ENCODE assay signal across 8 cellular contexts in genomic region chr5:131224387-131225191, GRCh38. TPM values are rescaled to one million over a fixed set of nuclear protein-coding genes. Genes with fewer than 3 reads are reported as not detected.
DNase-seq lines count a peak whose midpoint lies in the region; ATAC-seq and TF ChIP-seq lines count a peak whose summit lies in the region.

No MANE protein-coding gene starts in this region.

- POLR2A ChIA-PET in CD8-positive, alpha-beta T cell (lab: Charles Lee), result interaction anchor here (0.8 to 1.1 kb wide), 3 partner anchors 15 to 28 kb away, joined by 3 to 4 read pairs (median 3); no protein-coding TSS in a partner anchor

- H3K27ac ChIP-seq in CD8-positive, alpha-beta T cell (ENCODE audit: low read depth, low read length), result no peak overlapping the region
- no peak overlapping the region for H3K27ac ChIP-seq in body of pancreas

- H3K27me3 ChIP-seq in CD8-positive, alpha-beta T cell (ENCODE audit: insufficient read depth, low read length), result no peaks in the 10 kb centered on the region
- H3K27me3 ChIP-seq in body of pancreas, result no peaks in the 10 kb centered on the region
- H3K27me3 ChIP-seq in MG63, result no peaks in the 10 kb centered on the region

- in situ Hi-C loops in KBM-7 (cut with MboI; ENCODE audit: low pct_unique_long_range_greater_than_20kb, low sequenced_read_pairs), result no loop called here

- H3K4me1 ChIP-seq in CD8-positive, alpha-beta T cell (ENCODE audit: insufficient read depth, low read length), result peaks cover 22% of the 10 kb centered on the region
- no peaks in the 10 kb centered on the region for H3K4me1 ChIP-seq in body of pancreas

- H3K4me1 Mint-ChIP-seq in CD8-positive, alpha-beta T cell (ENCODE audit: low read depth), result peaks cover 9% of the 10 kb centered on the region

- no peaks in the 10 kb centered on the region for H3K9me3 ChIP-seq in CD8-positive, alpha-beta T cell (ENCODE audit: low read length)
- H3K9me3 ChIP-seq in body of pancreas (no peaks in the 10 kb centered on the region), MG63 (no peaks in the 10 kb centered on the region)

- no peaks in the 10 kb centered on the region for H3K9me3 Mint-ChIP-seq in CD8-positive, alpha-beta T cell

- intact Hi-C loops in CD8-positive, alpha-beta T cell (cut with DNase I, micrococcal nuclease), result no loop called here
- intact Hi-C loops in body of pancreas (cut with DNase I), result no loop called here

- H3K36me3 ChIP-seq in CD8-positive, alpha-beta T cell (ENCODE audit: insufficient read depth, low read length), result no peaks in the 10 kb centered on the region
- no peaks in the 10 kb centered on the region for H3K36me3 ChIP-seq in body of pancreas (replicated peaks in 1 of 2; ENCODE audit: insufficient read depth in 1 of 2, low read depth in 2 of 2)
- H3K36me3 ChIP-seq in MG63, result no peaks in the 10 kb centered on the region

- peak in 1 of 7 experiments; percentile 5 for DNase-seq in CD8-positive, alpha-beta T cell
- DNase-seq in body of pancreas (peak in 3 of 4 donors; percentile 12 to 52 (median 15)), erythroblast (lab: John Stamatoyannopoulos, UW) (no peak), KBM-7 (no peak), MG63 (no peak), activated gamma-delta T cell (lab: John Stamatoyannopoulos, UW) (no peak)

- peak; percentile 40 for ATAC-seq in CD8-positive, alpha-beta T cell
- peak; percentile 91 for ATAC-seq in GM19395 (IDR thresholded peaks at IDR 0.05; ENCODE audit: unreplicated experiment)
- ATAC-seq in HG03280 (IDR thresholded peaks at IDR 0.05; ENCODE audit: unreplicated experiment), result peak; percentile 78
- ATAC-seq in body of pancreas, result no peak

- CTCF ChIA-PET in CD8-positive, alpha-beta T cell (lab: Charles Lee), result no interaction called here

- WGBS in body of pancreas, 2 donors, result 67 to 74% methylated on average over 6 of the region's 6 CpGs

- no peak overlapping the region for H3K27ac Mint-ChIP-seq in CD8-positive, alpha-beta T cell

- H3K4me3 ChIP-seq in CD8-positive, alpha-beta T cell (ENCODE audit: low read depth, low read length), result no peak overlapping the region
- H3K4me3 ChIP-seq in body of pancreas, result no peak overlapping the region
- no peak overlapping the region for H3K4me3 ChIP-seq in MG63

- peaks cover 2% of the 10 kb centered on the region for H3K36me3 Mint-ChIP-seq in CD8-positive, alpha-beta T cell

- no peak overlapping the region for H3K4me3 Mint-ChIP-seq in CD8-positive, alpha-beta T cell

- no peak for TF ChIP-seq CTCF in CD8-positive, alpha-beta T cell (IDR thresholded peaks at IDR 0.05)
- TF ChIP-seq CTCF in body of pancreas (IDR thresholded peaks at IDR 0.05), result no peak

- TF ChIP-seq POLR2A in body of pancreas (IDR thresholded peaks at IDR 0.05), result no peak
- TF ChIP-seq POLR2A in erythroblast (IDR thresholded peaks at IDR 0.05; ENCODE audit: low read length), result no peak

- H3K27me3 Mint-ChIP-seq in CD8-positive, alpha-beta T cell (ENCODE audit: low read depth), result no peaks in the 10 kb centered on the region

RNA-seq across cellular contexts. Expression of gene CDC42SE2, which starts 39.3 kb away (rescaled TPM):
- 100 to 1,000 TPM; 340 to 348 TPM for total RNA-seq in CD8-positive, alpha-beta T cell
- 10 to 100 TPM; 23.4 to 33.5 TPM for total RNA-seq in body of pancreas
- total RNA-seq in MG63 (2014; rRNA removed; shearing (Covaris generic); ENCODE audit: low replicate concordance), result 23.6 and 29.9 TPM in 2 replicates

RNA-seq across cellular contexts. Expression of gene LYRM7, which starts 53.8 kb away (rescaled TPM):
- total RNA-seq in CD8-positive, alpha-beta T cell, result 1 to 10 TPM; 8.7 to 8.9 TPM
- 1 to 10 TPM; 3.4 to 3.6 TPM for total RNA-seq in body of pancreas
- 4.6 and 6.2 TPM in 2 replicates for total RNA-seq in MG63 (2014; rRNA removed; shearing (Covaris generic); ENCODE audit: low replicate concordance)

RNA-seq across cellular contexts. Expression of gene HINT1, which starts 59.5 kb away (rescaled TPM):
- 100 to 1,000 TPM; 243 to 252 TPM for total RNA-seq in CD8-positive, alpha-beta T cell
- 100 to 1,000 TPM in 1 of 2 donors, 10 to 100 TPM in 1; 89.8 to 109 TPM for total RNA-seq in body of pancreas
- total RNA-seq in MG63 (2014; rRNA removed; shearing (Covaris generic); ENCODE audit: low replicate concordance), result 515 and 863 TPM in 2 replicates

Comparison
In these comparisons a context has a peak if more than half of its experiments do, and no peak if none do; other contexts are left out.
1. DNase-seq: peak in body of pancreas (3 of 4); none in erythroblast (0 of 2), KBM-7 (single experiment), MG63 (single experiment) and activated gamma-delta T cell (single experiment).
2. RNA of gene CDC42SE2, which starts 39.3 kb away (total RNA-seq): 340 to 348 TPM in CD8-positive, alpha-beta T cell; 23.4 to 33.5 TPM in body of pancreas and 23.6 to 29.9 TPM in MG63; every median in the first group is over 4 times any median in the second.